Comparison of ENCODE assay signal across 13 cellular contexts in genomic region chr9:109914280-109915027, GRCh38.
DNase-seq lines count a peak whose midpoint lies in the region; ATAC-seq and TF ChIP-seq lines count a peak whose summit lies in the region.
"Had no signal": no experiment of that assay in that cellular context is flagged by ENCODE, and none has a peak within 500 bp of the region (broad histone marks: within the 10 kb centered on the region; RNA-seq: fewer than 3 reads in every experiment).

No MANE protein-coding gene starts in this region.

- H3K56ac ChIP-seq in H9 (ENCODE audit: insufficient read length, low read depth, low read length), result no peak overlapping the region

- no peak overlapping the region for H3K4me2 ChIP-seq in H9 (ENCODE audit: insufficient read depth, insufficient read length, low read length)

- H2BK5ac ChIP-seq in H9 (ENCODE audit: insufficient read length, low read length), result no peak overlapping the region

- no peaks in the 10 kb centered on the region for H3K27me3 Mint-ChIP-seq in activated CD4-positive, alpha-beta T cell treated with anti-CD3 and anti-CD28 coated beads, Interleukin-2, amount 10 ng/mL, durations not matched to agents 24 days and 14 days
- H3K27me3 Mint-ChIP-seq in activated T-helper 2 cell treated with anti-CD3 and anti-CD28 coated beads, Interferon-gamma antibody, Interleukin-2, Interleukin-4, amounts not matched to agents 10 μg/mL and 5 μg/mL and 100 μg/mL, durations not matched to agents 14 hours and 24 hours and 36 hours (ENCODE audit: low read depth), result no peaks in the 10 kb centered on the region
- no peaks in the 10 kb centered on the region for H3K27me3 Mint-ChIP-seq in H9 (ENCODE audit: low read depth)

- H2BK15ac ChIP-seq in H9 (ENCODE audit: low read depth, low read length), result no peak overlapping the region

- H3K4ac ChIP-seq in H9 (ENCODE audit: low read depth, low read length), result no peak overlapping the region

- TF ChIP-seq CTCF in thyroid gland (IDR thresholded peaks at IDR 0.05), result no peak
- TF ChIP-seq CTCF in H9 (conservative IDR thresholded peaks at IDR 0.05), result no peak

- no peak overlapping the region for H2AK5ac ChIP-seq in H9 (ENCODE audit: insufficient read length, low read length)

- 68 to 76% methylated on average over 4 of the region's 4 CpGs for WGBS in thyroid gland, 2 donors
- WGBS in H9 (ENCODE audit: extremely low coverage, insufficient read length, low lambda C conversion rate), result no CpG with 5 or more reads among the region's 4 CpGs

- no peak overlapping the region for H3K23ac ChIP-seq in H9 (ENCODE audit: insufficient read length, low read depth, low read length)

- H3K18ac ChIP-seq in H9 (ENCODE audit: insufficient read length, low read depth, low read length), result no peak overlapping the region

- no peak for DNase-seq in activated CD4-positive, alpha-beta T cell treated with anti-CD3 and anti-CD28 coated beads, Interleukin-2, amount 10 ng/mL, durations not matched to agents 24 days and 14 days
- DNase-seq in activated CD4-positive, alpha-beta T cell treated with anti-CD3 and anti-CD28 coated beads, Interleukin-2, amount 50 U/mL, for 4 hours, result no peak
- no peak for DNase-seq in activated T-helper 2 cell treated with anti-CD3 and anti-CD28 coated beads, Interferon-gamma antibody, Interleukin-2, Interleukin-4, amounts not matched to agents 10 μg/mL and 5 μg/mL and 100 μg/mL, durations not matched to agents 14 hours and 24 hours and 36 hours (ENCODE audit: low spot score)
- DNase-seq in thyroid gland (peak; percentile 76 to 77), COLO829 (ENCODE audit: low spot score) (no peak), left colon (no peak), H9 (no peak)
- DNase-seq: 8988T; activated T-cell treated with anti-CD3 and anti-CD28 coated beads, Interleukin-2, amount 50 U/mL, for 4 hours; testis had no signal

- H3K9me3 Mint-ChIP-seq in activated CD4-positive, alpha-beta T cell treated with anti-CD3 and anti-CD28 coated beads, Interleukin-2, amount 10 ng/mL, durations not matched to agents 24 days and 14 days, result no peaks in the 10 kb centered on the region
- no peaks in the 10 kb centered on the region for H3K9me3 Mint-ChIP-seq in activated T-helper 2 cell treated with anti-CD3 and anti-CD28 coated beads, Interferon-gamma antibody, Interleukin-2, Interleukin-4, amounts not matched to agents 10 μg/mL and 5 μg/mL and 100 μg/mL, durations not matched to agents 14 hours and 24 hours and 36 hours
- H3K9me3 Mint-ChIP-seq in H9, result no peaks in the 10 kb centered on the region
- H3K9me3 Mint-ChIP-seq: activated T-cell treated with anti-CD3 and anti-CD28 coated beads, Interleukin-2, amount 50 U/mL, for 4 hours had no signal

- no peak overlapping the region for H2BK12ac ChIP-seq in H9 (ENCODE audit: insufficient read length, low read depth, low read length)

- no peaks in the 10 kb centered on the region for H3K79me1 ChIP-seq in H9 (ENCODE audit: insufficient read depth, low read depth, low read length, poor library complexity, severe bottlenecking)

- H3K23me2 ChIP-seq in H9 (ENCODE audit: insufficient read length, low read depth, low read length, poor library complexity, severe bottlenecking), result no peaks in the 10 kb centered on the region

- no peak overlapping the region for H3K4me3 Mint-ChIP-seq in activated CD4-positive, alpha-beta T cell treated with anti-CD3 and anti-CD28 coated beads, Interleukin-2, amount 10 ng/mL, durations not matched to agents 24 days and 14 days
- no peak overlapping the region for H3K4me3 Mint-ChIP-seq in activated T-helper 2 cell treated with anti-CD3 and anti-CD28 coated beads, Interferon-gamma antibody, Interleukin-2, Interleukin-4, amounts not matched to agents 10 μg/mL and 5 μg/mL and 100 μg/mL, durations not matched to agents 14 hours and 24 hours and 36 hours (ENCODE audit: low read depth)
- no peak overlapping the region for H3K4me3 Mint-ChIP-seq in H9
- H3K4me3 Mint-ChIP-seq: activated T-cell treated with anti-CD3 and anti-CD28 coated beads, Interleukin-2, amount 50 U/mL, for 4 hours had no signal

- H3K36me3 Mint-ChIP-seq in activated CD4-positive, alpha-beta T cell treated with anti-CD3 and anti-CD28 coated beads, Interleukin-2, amount 10 ng/mL, durations not matched to agents 24 days and 14 days (ENCODE audit: low read depth), result no peaks in the 10 kb centered on the region
- no peaks in the 10 kb centered on the region for H3K36me3 Mint-ChIP-seq in activated T-helper 2 cell treated with anti-CD3 and anti-CD28 coated beads, Interferon-gamma antibody, Interleukin-2, Interleukin-4, amounts not matched to agents 10 μg/mL and 5 μg/mL and 100 μg/mL, durations not matched to agents 14 hours and 24 hours and 36 hours (ENCODE audit: low read depth)
- H3K36me3 Mint-ChIP-seq in H9 (ENCODE audit: insufficient read depth in 1 of 3, low read depth in 3 of 3), result no peaks in the 10 kb centered on the region

- H3K4me1 ChIP-seq in thyroid gland (peaks cover 19 to 36% of the 10 kb centered on the region in 2 donors), H9 (ENCODE audit: insufficient read depth, low read length) (peaks cover 8% of the 10 kb centered on the region; the same call in 1 of the 2 replicates)
- H3K4me1 ChIP-seq: HAP-1, prostate gland, testis had no signal

- no peak overlapping the region for H4K8ac ChIP-seq in H9 (replicated peaks; ENCODE audit: insufficient read length, low read depth, low read length)

- no peak overlapping the region for H4K91ac ChIP-seq in H9 (ENCODE audit: insufficient read length, low read depth, low read length)

- H3K27me3 ChIP-seq in thyroid gland (no peaks in the 10 kb centered on the region), H9 (ENCODE audit: insufficient read depth, low read length) (no peaks in the 10 kb centered on the region)
- H3K27me3 ChIP-seq: testis had no signal

- H2BK20ac ChIP-seq in H9 (ENCODE audit: low read depth, low read length, poor library complexity, severe bottlenecking), result no peak overlapping the region

- peaks cover 36% of the 10 kb centered on the region for H3K4me1 Mint-ChIP-seq in activated CD4-positive, alpha-beta T cell treated with anti-CD3 and anti-CD28 coated beads, Interleukin-2, amount 10 ng/mL, durations not matched to agents 24 days and 14 days
- H3K4me1 Mint-ChIP-seq in activated T-helper 2 cell treated with anti-CD3 and anti-CD28 coated beads, Interferon-gamma antibody, Interleukin-2, Interleukin-4, amounts not matched to agents 10 μg/mL and 5 μg/mL and 100 μg/mL, durations not matched to agents 14 hours and 24 hours and 36 hours (ENCODE audit: low read depth), result peaks cover 43% of the 10 kb centered on the region
- peaks cover 0 to 4% of the 10 kb centered on the region in 2 experiments; a peak in 1 of 4 replicates for H3K4me1 Mint-ChIP-seq in H9

- no peaks in the 10 kb centered on the region for H3K9me3 ChIP-seq in thyroid gland
- H3K9me3 ChIP-seq in H9 (ENCODE audit: control insufficient read depth, low read depth, low read length), result no peaks in the 10 kb centered on the region
- H3K9me3 ChIP-seq: HAP-1, prostate gland, testis had no signal

- H3K79me2 ChIP-seq in H9 (ENCODE audit: insufficient read depth, low read length), result no peaks in the 10 kb centered on the region

- no peak overlapping the region for H3K4me3 ChIP-seq in thyroid gland (replicated peaks in 1 of 3)
- H3K4me3 ChIP-seq: HAP-1, prostate gland, testis had no signal

- no peak overlapping the region for H3T11ph ChIP-seq in H9 (ENCODE audit: low read length)

- H3K27ac Mint-ChIP-seq in activated CD4-positive, alpha-beta T cell treated with anti-CD3 and anti-CD28 coated beads, Interleukin-2, amount 10 ng/mL, durations not matched to agents 24 days and 14 days, result peak overlapping the region; percentile 4
- H3K27ac Mint-ChIP-seq in activated T-helper 2 cell treated with anti-CD3 and anti-CD28 coated beads, Interferon-gamma antibody, Interleukin-2, Interleukin-4, amounts not matched to agents 10 μg/mL and 5 μg/mL and 100 μg/mL, durations not matched to agents 14 hours and 24 hours and 36 hours, result peak overlapping the region; percentile 3
- no peak overlapping the region for H3K27ac Mint-ChIP-seq in H9

- no peak overlapping the region for H4K5ac ChIP-seq in H9 (ENCODE audit: insufficient read length, low read depth, low read length)

- no peak overlapping the region for H3K14ac ChIP-seq in H9 (ENCODE audit: insufficient read depth, low read length)

- H2BK120ac ChIP-seq in H9 (ENCODE audit: low read depth, low read length, poor library complexity, severe bottlenecking), result no peak overlapping the region

- intact Hi-C loops in activated CD4-positive, alpha-beta T cell treated with anti-CD3 and anti-CD28 coated beads, Interleukin-2, amount 10 ng/mL, durations not matched to agents 24 days and 14 days (cut with micrococcal nuclease), result loop anchor here (10.0 kb wide), 1 partner anchor 800 kb away; the partner anchor contains the start of gene TMEM245
- intact Hi-C loops in activated T-helper 2 cell treated with anti-CD3 and anti-CD28 coated beads, Interferon-gamma antibody, Interleukin-2, Interleukin-4, amounts not matched to agents 10 μg/mL and 5 μg/mL and 100 μg/mL, durations not matched to agents 14 hours and 24 hours and 36 hours (cut with micrococcal nuclease), result no loop called here
- intact Hi-C loops in thyroid gland (cut with DNase I), result loop anchor here (10.0 kb wide), 1 partner anchor 60 kb away; no protein-coding TSS in a partner anchor
- intact Hi-C loops in left colon (cut with DNase I, micrococcal nuclease), result no loop called here

- no peak overlapping the region for H2AFZ ChIP-seq in H9 (ENCODE audit: low read length)

- peak; percentile 45 for ATAC-seq in HG02943 (IDR thresholded peaks at IDR 0.05; ENCODE audit: low read depth, unreplicated experiment)
- no peak for ATAC-seq in left colon
- ATAC-seq: activated T-cell treated with anti-CD3 and anti-CD28 coated beads, Interleukin-2, amount 50 U/mL, for 4 hours had no signal

- H3K9ac ChIP-seq in H9 (ENCODE audit: extremely low read depth, insufficient read length, low read length), result no peak overlapping the region

- no peaks in the 10 kb centered on the region for H3K36me3 ChIP-seq in thyroid gland
- H3K36me3 ChIP-seq: HAP-1, prostate gland had no signal

- H4K20me1 ChIP-seq in H9 (ENCODE audit: control insufficient read depth, insufficient read depth, insufficient read length), result no peaks in the 10 kb centered on the region

- no peak for TF ChIP-seq POLR2A in thyroid gland (IDR thresholded peaks at IDR 0.05)

- H3K27ac ChIP-seq in thyroid gland (peak overlapping the region; percentile 13 to 58 (median 13)), H9 (ENCODE audit: insufficient read length, low read depth, low read length) (no peak overlapping the region)
- H3K27ac ChIP-seq: prostate gland, testis had no signal

Comparison
In these comparisons a context has a peak if more than half of its experiments do, and no peak if none do; other contexts are left out.
1. DNase-seq: peak in thyroid gland (2 of 2); none in activated CD4-positive, alpha-beta T cell treated with anti-CD3 and anti-CD28 coated beads, Interleukin-2, amount 10 ng/mL, durations not matched to agents 24 days and 14 days (single experiment), activated CD4-positive, alpha-beta T cell treated with anti-CD3 and anti-CD28 coated beads, Interleukin-2, amount 50 U/mL, for 4 hours (0 of 2), activated T-helper 2 cell treated with anti-CD3 and anti-CD28 coated beads, Interferon-gamma antibody, Interleukin-2, Interleukin-4, amounts not matched to agents 10 μg/mL and 5 μg/mL and 100 μg/mL, durations not matched to agents 14 hours and 24 hours and 36 hours (single experiment), COLO829 (single experiment), left colon (0 of 2) and H9 (single experiment).
2. H3K27ac Mint-ChIP-seq: peak in activated CD4-positive, alpha-beta T cell treated with anti-CD3 and anti-CD28 coated beads, Interleukin-2, amount 10 ng/mL, durations not matched to agents 24 days and 14 days (single experiment) and activated T-helper 2 cell treated with anti-CD3 and anti-CD28 coated beads, Interferon-gamma antibody, Interleukin-2, Interleukin-4, amounts not matched to agents 10 μg/mL and 5 μg/mL and 100 μg/mL, durations not matched to agents 14 hours and 24 hours and 36 hours (single experiment); none in H9 (0 of 3).
3. intact Hi-C loops: an anchor here in activated CD4-positive, alpha-beta T cell treated with anti-CD3 and anti-CD28 coated beads, Interleukin-2, amount 10 ng/mL, durations not matched to agents 24 days and 14 days (10.0 kb wide) and thyroid gland (10.0 kb wide); none called in activated T-helper 2 cell treated with anti-CD3 and anti-CD28 coated beads, Interferon-gamma antibody, Interleukin-2, Interleukin-4, amounts not matched to agents 10 μg/mL and 5 μg/mL and 100 μg/mL, durations not matched to agents 14 hours and 24 hours and 36 hours and left colon.